ENCODE assay signal across 20 cellular contexts in the genomic region with DNA sequence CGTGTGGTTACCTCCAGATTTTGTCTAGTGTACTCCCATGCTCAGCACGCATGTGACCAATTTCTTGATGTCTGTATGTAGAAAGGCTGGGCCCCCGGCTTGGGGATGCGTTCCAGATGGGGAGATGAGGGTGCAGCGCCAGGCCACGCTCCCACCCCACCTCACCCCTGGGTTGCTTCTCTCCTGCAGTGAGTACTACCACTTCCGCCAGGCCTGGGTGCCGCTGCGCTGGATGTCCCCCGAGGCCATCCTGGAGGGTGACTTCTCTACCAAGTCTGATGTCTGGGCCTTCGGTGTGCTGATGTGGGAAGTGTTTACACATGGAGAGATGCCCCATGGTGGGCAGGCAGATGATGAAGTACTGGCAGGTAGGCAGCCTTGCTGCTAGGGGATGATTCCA. TPM values are rescaled to one million over a fixed set of nuclear protein-coding genes. Genes with fewer than 3 reads are reported as not detected.
DNase-seq lines count a peak whose midpoint lies in the region; ATAC-seq, FAIRE-seq and TF ChIP-seq lines count a peak whose summit lies in the region.
"Had no signal": no experiment of that assay in that cellular context is flagged by ENCODE, and none has a peak within 500 bp of the region (broad histone marks: within the 10 kb centered on the region; RNA-seq: fewer than 3 reads in every experiment).

No MANE protein-coding gene starts in this region.

- peak; percentile 1 for DNase-seq in NCI-H524 treated with DMSO at 0.1 percent for 48 hours (lab: John Stamatoyannopoulos, UW)
- DNase-seq in kidney = peak; percentile 61
- no peak for DNase-seq in stimulated activated effector memory CD8-positive, alpha-beta T cell treated with anti-CD3 and anti-CD28 coated beads, Interleukin-12 subunit alpha, Interleukin-12 subunit beta, amount 100 ng/mL, for 72 hours (ENCODE audit: low spot score in 2 of 2)
- no peak for DNase-seq in CD8-positive, alpha-beta T cell
- no peak for DNase-seq in activated T-cell treated with anti-CD3 and anti-CD28 coated beads, Interleukin-2, amount 50 U/mL, for 4 hours
- DNase-seq: CD4-positive, alpha-beta memory T cell; COR-L47; DMS53; GF-D8; GOT3; HFFc6 had no signal

- H3K4me1 ChIP-seq in HEK293 (ENCODE audit: control insufficient read depth, insufficient read depth, low read length) = no peaks in the 10 kb centered on the region
- no peaks in the 10 kb centered on the region for H3K4me1 ChIP-seq in kidney (ENCODE audit: control insufficient read depth in 1 of 2, insufficient read depth in 1 of 2, low read depth in 1 of 2, low read length in 2 of 2)
- H3K4me1 ChIP-seq in CD8-positive, alpha-beta T cell (ENCODE audit: insufficient read depth, low read length) = no peaks in the 10 kb centered on the region
- H3K4me1 ChIP-seq: HAP-1 had no signal

- ATAC-seq in stimulated activated effector memory CD8-positive, alpha-beta T cell treated with anti-CD3 and anti-CD28 coated beads, Interleukin-12 subunit alpha, Interleukin-12 subunit beta, amount 100 ng/mL, for 72 hours = peak; percentile 13
- no peak for ATAC-seq in HG02938 (IDR thresholded peaks at IDR 0.05; ENCODE audit: unreplicated experiment)
- no peak for ATAC-seq in CD8-positive, alpha-beta T cell
- no peak for ATAC-seq in activated T-cell treated with anti-CD3 and anti-CD28 coated beads, Interleukin-2, amount 50 U/mL, for 4 hours

- no peak overlapping the region for H3K4me3 Mint-ChIP-seq in stimulated activated effector memory CD8-positive, alpha-beta T cell treated with anti-CD3 and anti-CD28 coated beads, Interleukin-12 subunit alpha, Interleukin-12 subunit beta, amount 100 ng/mL, for 72 hours
- no peak overlapping the region for H3K4me3 Mint-ChIP-seq in CD8-positive, alpha-beta T cell
- no peak overlapping the region for H3K4me3 Mint-ChIP-seq in activated T-cell treated with anti-CD3 and anti-CD28 coated beads, Interleukin-2, amount 50 U/mL, for 4 hours
- H3K4me3 Mint-ChIP-seq: B cell; CD4-positive, alpha-beta memory T cell; HFFc6 had no signal

- intact Hi-C loops in kidney (cut with DNase I) = no loop called here
- intact Hi-C loops in CD8-positive, alpha-beta T cell (cut with DNase I, micrococcal nuclease) = no loop called here

- H3K4me3 ChIP-seq in HEK293 (ENCODE audit: low read depth, low read length) (no peak overlapping the region), kidney (ENCODE audit: low read length in 2 of 2) (no peak overlapping the region)
- H3K4me3 ChIP-seq in CD8-positive, alpha-beta T cell (ENCODE audit: low read depth, low read length) = no peak overlapping the region
- H3K4me3 ChIP-seq: HAP-1 had no signal

- H3K27ac ChIP-seq in HEK293 (ENCODE audit: extremely low read depth, low read depth, low read length) = no peak overlapping the region
- no peak overlapping the region for H3K27ac ChIP-seq in kidney (ENCODE audit: low read depth in 2 of 2, low read length in 2 of 2)
- H3K27ac ChIP-seq in CD8-positive, alpha-beta T cell (ENCODE audit: low read depth, low read length) = no peak overlapping the region
- H3K27ac ChIP-seq: C4-2B, HL-60 had no signal

- no peaks in the 10 kb centered on the region for H3K9me3 Mint-ChIP-seq in stimulated activated effector memory CD8-positive, alpha-beta T cell treated with anti-CD3 and anti-CD28 coated beads, Interleukin-12 subunit alpha, Interleukin-12 subunit beta, amount 100 ng/mL, for 72 hours
- H3K9me3 Mint-ChIP-seq in CD8-positive, alpha-beta T cell = no peaks in the 10 kb centered on the region
- no peaks in the 10 kb centered on the region for H3K9me3 Mint-ChIP-seq in activated T-cell treated with anti-CD3 and anti-CD28 coated beads, Interleukin-2, amount 50 U/mL, for 4 hours
- H3K9me3 Mint-ChIP-seq: CD4-positive, alpha-beta memory T cell; HFFc6 had no signal

- FAIRE-seq in kidney (lab: Jason Lieb, UNC) = no peak
- FAIRE-seq: A204.1, D721Med, GM19239 had no signal

- H3K9me3 ChIP-seq in HEK293 (ENCODE audit: control insufficient read depth, insufficient read depth, low read depth, low read length) = no peaks in the 10 kb centered on the region
- H3K9me3 ChIP-seq in kidney (ENCODE audit: control insufficient read depth in 1 of 2, low read length in 2 of 2) = no peaks in the 10 kb centered on the region
- H3K9me3 ChIP-seq in CD8-positive, alpha-beta T cell (ENCODE audit: low read length) = no peaks in the 10 kb centered on the region
- H3K9me3 ChIP-seq: HAP-1 had no signal

- POLR2A ChIA-PET in HEK293 (lab: Yijun Ruan, JAX) = no interaction called here
- POLR2A ChIA-PET in CD8-positive, alpha-beta T cell (lab: Charles Lee) = no interaction called here

- no peaks in the 10 kb centered on the region for H3K4me1 Mint-ChIP-seq in stimulated activated effector memory CD8-positive, alpha-beta T cell treated with anti-CD3 and anti-CD28 coated beads, Interleukin-12 subunit alpha, Interleukin-12 subunit beta, amount 100 ng/mL, for 72 hours
- H3K4me1 Mint-ChIP-seq in CD8-positive, alpha-beta T cell (ENCODE audit: low read depth) = no peaks in the 10 kb centered on the region
- no peaks in the 10 kb centered on the region for H3K4me1 Mint-ChIP-seq in activated T-cell treated with anti-CD3 and anti-CD28 coated beads, Interleukin-2, amount 50 U/mL, for 4 hours (ENCODE audit: low read depth)
- H3K4me1 Mint-ChIP-seq: B cell had no signal

- no peaks in the 10 kb centered on the region for H3K27me3 Mint-ChIP-seq in CD8-positive, alpha-beta T cell (ENCODE audit: low read depth)
- no peaks in the 10 kb centered on the region for H3K27me3 Mint-ChIP-seq in activated T-cell treated with anti-CD3 and anti-CD28 coated beads, Interleukin-2, amount 50 U/mL, for 4 hours (ENCODE audit: low read depth)
- H3K27me3 Mint-ChIP-seq: B cell; CD4-positive, alpha-beta memory T cell had no signal

- H3K36me3 ChIP-seq in HEK293 (ENCODE audit: control insufficient read depth in 2 of 2, insufficient read depth in 1 of 2, low read length in 2 of 2) (peaks cover 0 to 24% of the 10 kb centered on the region in 2 experiments; a peak in 2 of 3 replicates), kidney (ENCODE audit: control insufficient read depth in 1 of 2, insufficient read depth in 2 of 2, low read length in 2 of 2) (peaks cover 0 to 3% of the 10 kb centered on the region in 2 donors)
- no peaks in the 10 kb centered on the region for H3K36me3 ChIP-seq in CD8-positive, alpha-beta T cell (ENCODE audit: insufficient read depth, low read length)

- H3K27ac Mint-ChIP-seq in stimulated activated effector memory CD8-positive, alpha-beta T cell treated with anti-CD3 and anti-CD28 coated beads, Interleukin-12 subunit alpha, Interleukin-12 subunit beta, amount 100 ng/mL, for 72 hours = no peak overlapping the region
- no peak overlapping the region for H3K27ac Mint-ChIP-seq in CD8-positive, alpha-beta T cell
- H3K27ac Mint-ChIP-seq: B cell; CD4-positive, alpha-beta memory T cell; HFFc6 had no signal

- H3K36me3 Mint-ChIP-seq in stimulated activated effector memory CD8-positive, alpha-beta T cell treated with anti-CD3 and anti-CD28 coated beads, Interleukin-12 subunit alpha, Interleukin-12 subunit beta, amount 100 ng/mL, for 72 hours = no peaks in the 10 kb centered on the region
- peaks cover 21% of the 10 kb centered on the region for H3K36me3 Mint-ChIP-seq in CD8-positive, alpha-beta T cell
- no peaks in the 10 kb centered on the region for H3K36me3 Mint-ChIP-seq in activated T-cell treated with anti-CD3 and anti-CD28 coated beads, Interleukin-2, amount 50 U/mL, for 4 hours (ENCODE audit: insufficient read depth)
- H3K36me3 Mint-ChIP-seq: CD4-positive, alpha-beta memory T cell had no signal

- no peaks in the 10 kb centered on the region for H3K27me3 ChIP-seq in CD8-positive, alpha-beta T cell (ENCODE audit: insufficient read depth, low read length)

- H3K9ac ChIP-seq in kidney (ENCODE audit: low read length in 2 of 2) = no peak overlapping the region

- no peak for TF ChIP-seq CTCF in HEK293 (tag by site-specific recombination; IDR thresholded peaks at IDR 0.05)
- TF ChIP-seq CTCF in kidney (IDR thresholded peaks at IDR 0.05; ENCODE audit: borderline replicate concordance, extremely low read depth, insufficient read depth) = no peak
- no peak for TF ChIP-seq CTCF in CD8-positive, alpha-beta T cell (IDR thresholded peaks at IDR 0.05)

- CTCF ChIA-PET in HEK293 (lab: Yijun Ruan, JAX) = interaction anchor here (0.6 to 5.5 kb wide), 4 partner anchors 8 to 259 kb away, joined by 4 to 31 read pairs (median 4); no protein-coding TSS in a partner anchor
- CTCF ChIA-PET in CD8-positive, alpha-beta T cell (lab: Charles Lee) = no interaction called here

TF ChIP-seq in HEK293, 187 proteins besides CTCF, POLR2A, EP300 and RAD21:
- TF ChIP-seq ZNF433 (tag by site-specific recombination; IDR thresholded peaks at IDR 0.05; ENCODE audit: low read depth) (no peak), ZIC2 (tag by site-specific recombination; IDR thresholded peaks at IDR 0.05) (peak; percentile 21), KLF1 (tag by site-specific recombination; IDR thresholded peaks at IDR 0.05) (no peak), ZNF664 (tag by site-specific recombination; IDR thresholded peaks at IDR 0.05) (no peak), ZNF830 (tag by site-specific recombination; IDR thresholded peaks at IDR 0.05; ENCODE audit: low read depth) (no peak), ZNF521 (tag by site-specific recombination; IDR thresholded peaks at IDR 0.05) (no peak)
- TF ChIP-seq, protein P1, sequence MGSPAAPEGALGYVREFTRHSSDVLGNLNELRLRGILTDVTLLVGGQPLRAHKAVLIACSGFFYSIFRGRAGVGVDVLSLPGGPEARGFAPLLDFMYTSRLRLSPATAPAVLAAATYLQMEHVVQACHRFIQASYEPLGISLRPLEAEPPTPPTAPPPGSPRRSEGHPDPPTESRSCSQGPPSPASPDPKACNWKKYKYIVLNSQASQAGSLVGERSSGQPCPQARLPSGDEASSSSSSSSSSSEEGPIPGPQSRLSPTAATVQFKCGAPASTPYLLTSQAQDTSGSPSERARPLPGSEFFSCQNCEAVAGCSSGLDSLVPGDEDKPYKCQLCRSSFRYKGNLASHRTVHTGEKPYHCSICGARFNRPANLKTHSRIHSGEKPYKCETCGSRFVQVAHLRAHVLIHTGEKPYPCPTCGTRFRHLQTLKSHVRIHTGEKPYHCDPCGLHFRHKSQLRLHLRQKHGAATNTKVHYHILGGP (tag by site-specific recombination; IDR thresholded peaks at IDR 0.05) = no peak

RNA-seq across cellular contexts. Expression of gene SRF, which starts 11.5 kb away (rescaled TPM):
- total RNA-seq in kidney = 30.6 TPM
- 13.8 TPM for polyA plus RNA-seq in kidney (ENCODE audit: insufficient read depth, low read depth, low replicate concordance)
- total RNA-seq in CD8-positive, alpha-beta T cell = 10 to 100 TPM; 26.1 TPM
- 10 to 100 TPM; 72.0 to 80.1 (median 72.8) TPM for total RNA-seq in activated T-cell treated with anti-CD3 and anti-CD28 coated beads, Interleukin-2, amount 50 U/mL, for 4 hours

RNA-seq across cellular contexts. Expression of gene CUL9, which starts 22.4 kb away (rescaled TPM):
- 47.3 TPM for total RNA-seq in kidney
- polyA plus RNA-seq in kidney (ENCODE audit: insufficient read depth, low read depth, low replicate concordance) = 34.7 TPM
- 10 to 100 TPM; 72.0 to 77.2 TPM for total RNA-seq in CD8-positive, alpha-beta T cell
- total RNA-seq in activated T-cell treated with anti-CD3 and anti-CD28 coated beads, Interleukin-2, amount 50 U/mL, for 4 hours = 10 to 100 TPM; 29.5 to 32.3 (median 30.4) TPM

Comparison
In these comparisons a context has a peak if more than half of its experiments do, and no peak if none do; other contexts are left out.
1. DNase-seq: peak in NCI-H524 treated with DMSO at 0.1 percent for 48 hours (single experiment) and kidney (single experiment); none in stimulated activated effector memory CD8-positive, alpha-beta T cell treated with anti-CD3 and anti-CD28 coated beads, Interleukin-12 subunit alpha, Interleukin-12 subunit beta, amount 100 ng/mL, for 72 hours (0 of 2), CD8-positive, alpha-beta T cell (0 of 7) and activated T-cell treated with anti-CD3 and anti-CD28 coated beads, Interleukin-2, amount 50 U/mL, for 4 hours (single experiment).